In genomic region chr6:71383891-71384489, GRCh38 we compare ENCODE assay signal across 8 cellular contexts.
DNase-seq lines count a peak whose midpoint lies in the region; ATAC-seq and TF ChIP-seq lines count a peak whose summit lies in the region.

No MANE protein-coding gene starts in this region.

- H3K4me1 ChIP-seq in BLaER1 treated with 17β-estradiol and CSF1 and Interleukin-3, amounts not matched to agents 10 nM and 100 nM = peaks cover 36 to 71% (median 58%) of the 10 kb centered on the region in 10 experiments
- peaks cover 2 to 39% (median 35%) of the 10 kb centered on the region in 5 donors for H3K4me1 ChIP-seq in subcutaneous abdominal adipose tissue (ENCODE audit: control insufficient read depth in 5 of 5, insufficient read depth in 5 of 5, low read length in 5 of 5)

- no peaks in the 10 kb centered on the region for H3K36me3 ChIP-seq in BLaER1 treated with 17β-estradiol and CSF1 and Interleukin-3, amounts not matched to agents 10 nM and 100 nM
- H3K36me3 ChIP-seq in subcutaneous abdominal adipose tissue (ENCODE audit: control insufficient read depth in 5 of 5, insufficient read depth in 5 of 5, low read length in 5 of 5) = peaks cover 0 to 4% (median 2%) of the 10 kb centered on the region in 5 donors

- no peak overlapping the region for H3K4me3 ChIP-seq in BLaER1 treated with 17β-estradiol and CSF1 and Interleukin-3, amounts not matched to agents 10 nM and 100 nM
- H3K4me3 ChIP-seq in fibroblast of mammary gland (ENCODE audit: control insufficient read depth, low read depth, low read length) (no peak overlapping the region), subcutaneous abdominal adipose tissue (ENCODE audit: low read depth in 1 of 5, low read length in 5 of 5) (no peak overlapping the region)

- no peak for ATAC-seq in GM21529 (IDR thresholded peaks at IDR 0.05; ENCODE audit: unreplicated experiment)
- no peak for ATAC-seq in HG03571 (IDR thresholded peaks at IDR 0.05; ENCODE audit: unreplicated experiment)

- H3K27ac ChIP-seq in BLaER1 treated with 17β-estradiol and CSF1 and Interleukin-3, amounts not matched to agents 10 nM and 100 nM = peak overlapping the region in 7 of 11 experiments; percentile 26 to 89 (median 54); a peak in 10 of 22 replicates
- H3K27ac ChIP-seq in subcutaneous abdominal adipose tissue (ENCODE audit: low read depth, low read length) = peak overlapping the region; percentile 65

- DNase-seq in H4 (ENCODE audit: low spot score) (peak; percentile 31), RPMI7951 (ENCODE audit: low read depth) (peak; percentile 53), fibroblast of mammary gland (ENCODE audit: low read depth) (peak; percentile 70), occipital lobe (lab: John Stamatoyannopoulos, UW) (no peak)

- no peaks in the 10 kb centered on the region for H3K9me3 ChIP-seq in BLaER1 treated with 17β-estradiol and CSF1 and Interleukin-3, amounts not matched to agents 10 nM and 100 nM (replicated peaks in 1 of 11)
- H3K9me3 ChIP-seq in subcutaneous abdominal adipose tissue (ENCODE audit: control insufficient read depth in 5 of 5, low read length in 5 of 5) = no peaks in the 10 kb centered on the region

- peak overlapping the region in 5 of 11 experiments; percentile 32 to 80 (median 39); a peak in 11 of 22 replicates for H3K4me2 ChIP-seq in BLaER1 treated with 17β-estradiol and CSF1 and Interleukin-3, amounts not matched to agents 10 nM and 100 nM

- H3K9ac ChIP-seq in BLaER1 treated with 17β-estradiol and CSF1 and Interleukin-3, amounts not matched to agents 10 nM and 100 nM = peak overlapping the region in 4 of 11 experiments; percentile 14 to 50 (median 32); a peak in 5 of 22 replicates
- H3K9ac ChIP-seq in subcutaneous abdominal adipose tissue (ENCODE audit: low read length in 5 of 5) = no peak overlapping the region

- no peaks in the 10 kb centered on the region for H3K27me3 ChIP-seq in BLaER1 treated with 17β-estradiol and CSF1 and Interleukin-3, amounts not matched to agents 10 nM and 100 nM
- no peaks in the 10 kb centered on the region for H3K27me3 ChIP-seq in subcutaneous abdominal adipose tissue (ENCODE audit: control insufficient read depth in 5 of 5, insufficient read depth in 4 of 5, low read length in 5 of 5)

- peak; percentile 58 for TF ChIP-seq CTCF in fibroblast of mammary gland (conservative IDR thresholded peaks at IDR 0.05; ENCODE audit: control insufficient read depth, insufficient read depth, low read depth, low read length)

- no peaks in the 10 kb centered on the region for H4K20me1 ChIP-seq in BLaER1 treated with 17β-estradiol and CSF1 and Interleukin-3, amounts not matched to agents 10 nM and 100 nM
